15 cellular contexts compared by ENCODE assay signal in the genomic region with DNA sequence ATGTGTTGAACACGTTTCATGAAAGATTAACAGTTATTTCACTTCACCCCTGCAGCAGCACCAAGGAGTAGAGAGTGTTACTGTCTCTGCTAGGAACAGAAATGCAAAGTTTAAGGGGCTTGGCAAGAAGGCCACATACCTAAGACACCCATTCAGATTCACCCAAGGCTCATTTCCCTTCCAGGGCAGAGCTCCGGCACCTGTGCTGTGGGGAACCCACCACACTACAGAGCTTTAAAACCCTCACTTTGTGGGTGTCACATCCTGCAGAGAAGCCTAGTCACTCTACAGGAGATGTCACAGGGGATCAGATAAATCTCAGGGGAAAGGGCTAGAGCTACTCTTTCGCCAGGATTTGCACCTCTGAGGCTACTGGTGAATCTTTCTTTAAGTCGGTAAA.
DNase-seq lines count a peak whose midpoint lies in the region; ATAC-seq lines count a peak whose summit lies in the region.
"Had no signal": no experiment of that assay in that cellular context is flagged by ENCODE, and none has a peak within 500 bp of the region (broad histone marks: within the 10 kb centered on the region; RNA-seq: fewer than 3 reads in every experiment).

No MANE protein-coding gene starts in this region.

- peaks cover 52% of the 10 kb centered on the region for H3K4me1 Mint-ChIP-seq in activated CD4-positive, alpha-beta T cell treated with anti-CD3 and anti-CD28 coated beads, Interleukin-2, amount 10 ng/mL, durations not matched to agents 7 days and 5 days
- H3K4me1 Mint-ChIP-seq in activated T-cell treated with anti-CD3 and anti-CD28 coated beads, Interleukin-2, amount 50 U/mL, for 72 hours (ENCODE audit: low read depth) = peaks cover 36% of the 10 kb centered on the region
- H3K4me1 Mint-ChIP-seq: mesothelial cell of epicardium had no signal

- POLR2A ChIA-PET in activated CD4-positive, alpha-beta T cell treated with anti-CD3 and anti-CD28 coated beads, Interleukin-2, amount 10 ng/mL, durations not matched to agents 7 days and 5 days (lab: Charles Lee) = interaction anchor here (0.6 kb wide), 2 partner anchors 12 to 150 kb away, joined by 3 read pairs; no protein-coding TSS in a partner anchor

- ATAC-seq in HG03097 (IDR thresholded peaks at IDR 0.05; ENCODE audit: low FRiP score, unreplicated experiment) = peak; percentile 65
- peak; percentile 94 to 96 for ATAC-seq in activated T-cell treated with anti-CD3 and anti-CD28 coated beads, Interleukin-2, amount 50 U/mL, for 72 hours (replicated peaks in 1 of 2)
- ATAC-seq in HG02840 (IDR thresholded peaks at IDR 0.05; ENCODE audit: low FRiP score, unreplicated experiment) = no peak
- ATAC-seq in GM21515 (IDR thresholded peaks at IDR 0.05; ENCODE audit: unreplicated experiment) = no peak
- ATAC-seq: A549, gastrocnemius medialis had no signal

- DNase-seq in activated CD4-positive, alpha-beta T cell treated with anti-CD3 and anti-CD28 coated beads, Interleukin-2, amount 10 ng/mL, durations not matched to agents 7 days and 5 days = peak; percentile 70
- DNase-seq in activated CD4-positive, alpha-beta T cell treated with anti-CD3 and anti-CD28 coated beads for 48 hours = no peak
- peak; percentile 36 to 59 for DNase-seq in activated T-cell treated with anti-CD3 and anti-CD28 coated beads, Interleukin-2, amount 50 U/mL, for 72 hours
- peak; percentile 21 to 30 for DNase-seq in stimulated activated CD8-positive, alpha-beta memory T cell treated with anti-CD3 and anti-CD28 coated beads, Interleukin-15, amount 100 ng/mL, for 4 hours (ENCODE audit: low read depth in 2 of 2)
- DNase-seq in CD1c-positive myeloid dendritic cell (ENCODE audit: extremely low spot score) = no peak
- DNase-seq: caudate nucleus, gastrocnemius medialis, H7, NCI-H774 had no signal

- H3K27me3 Mint-ChIP-seq in activated CD4-positive, alpha-beta T cell treated with anti-CD3 and anti-CD28 coated beads, Interleukin-2, amount 10 ng/mL, durations not matched to agents 7 days and 5 days = no peaks in the 10 kb centered on the region
- H3K27me3 Mint-ChIP-seq in activated T-cell treated with anti-CD3 and anti-CD28 coated beads, Interleukin-2, amount 50 U/mL, for 72 hours (ENCODE audit: low read depth) = no peaks in the 10 kb centered on the region
- H3K27me3 Mint-ChIP-seq: type B pancreatic cell had no signal

- H3K27ac Mint-ChIP-seq in activated CD4-positive, alpha-beta T cell treated with anti-CD3 and anti-CD28 coated beads, Interleukin-2, amount 10 ng/mL, durations not matched to agents 7 days and 5 days = peak overlapping the region; percentile 88
- H3K27ac Mint-ChIP-seq in activated T-cell treated with anti-CD3 and anti-CD28 coated beads, Interleukin-2, amount 50 U/mL, for 72 hours = peak overlapping the region; percentile 64
- H3K27ac Mint-ChIP-seq: mesothelial cell of epicardium, type B pancreatic cell had no signal

- peak overlapping the region; percentile 50 for H3K4me3 Mint-ChIP-seq in activated CD4-positive, alpha-beta T cell treated with anti-CD3 and anti-CD28 coated beads, Interleukin-2, amount 10 ng/mL, durations not matched to agents 7 days and 5 days
- peak overlapping the region; percentile 50 to 54 for H3K4me3 Mint-ChIP-seq in activated T-cell treated with anti-CD3 and anti-CD28 coated beads, Interleukin-2, amount 50 U/mL, for 72 hours
- H3K4me3 Mint-ChIP-seq: mesothelial cell of epicardium, type B pancreatic cell had no signal

- peaks cover 1% of the 10 kb centered on the region for H3K36me3 Mint-ChIP-seq in activated CD4-positive, alpha-beta T cell treated with anti-CD3 and anti-CD28 coated beads, Interleukin-2, amount 10 ng/mL, durations not matched to agents 7 days and 5 days (ENCODE audit: low read depth)
- no peaks in the 10 kb centered on the region for H3K36me3 Mint-ChIP-seq in activated T-cell treated with anti-CD3 and anti-CD28 coated beads, Interleukin-2, amount 50 U/mL, for 72 hours (ENCODE audit: insufficient read depth in 2 of 2)
- H3K36me3 Mint-ChIP-seq: mesothelial cell of epicardium, type B pancreatic cell had no signal

- CTCF ChIA-PET in activated CD4-positive, alpha-beta T cell treated with anti-CD3 and anti-CD28 coated beads, Interleukin-2, amount 10 ng/mL, durations not matched to agents 7 days and 5 days (lab: Charles Lee) = interaction anchor here (1.0 to 2.9 kb wide), 3 partner anchors 9 to 12 kb away, joined by 3 to 15 read pairs (median 5); no protein-coding TSS in a partner anchor

- H3K9me3 Mint-ChIP-seq in activated CD4-positive, alpha-beta T cell treated with anti-CD3 and anti-CD28 coated beads, Interleukin-2, amount 10 ng/mL, durations not matched to agents 7 days and 5 days = peaks cover 8% of the 10 kb centered on the region
- H3K9me3 Mint-ChIP-seq in activated T-cell treated with anti-CD3 and anti-CD28 coated beads, Interleukin-2, amount 50 U/mL, for 72 hours = no peaks in the 10 kb centered on the region
- H3K9me3 Mint-ChIP-seq: mesothelial cell of epicardium, type B pancreatic cell had no signal

Comparison
In these comparisons a context has a peak if more than half of its experiments do, and no peak if none do; other contexts are left out.
1. DNase-seq: peak in activated CD4-positive, alpha-beta T cell treated with anti-CD3 and anti-CD28 coated beads, Interleukin-2, amount 10 ng/mL, durations not matched to agents 7 days and 5 days (single experiment), activated T-cell treated with anti-CD3 and anti-CD28 coated beads, Interleukin-2, amount 50 U/mL, for 72 hours (2 of 2) and stimulated activated CD8-positive, alpha-beta memory T cell treated with anti-CD3 and anti-CD28 coated beads, Interleukin-15, amount 100 ng/mL, for 4 hours (2 of 2); none in activated CD4-positive, alpha-beta T cell treated with anti-CD3 and anti-CD28 coated beads for 48 hours (single experiment) and CD1c-positive myeloid dendritic cell (single experiment).
2. ATAC-seq: peak in HG03097 (single experiment) and activated T-cell treated with anti-CD3 and anti-CD28 coated beads, Interleukin-2, amount 50 U/mL, for 72 hours (2 of 2); none in HG02840 (single experiment) and GM21515 (single experiment).